Comparison of ENCODE assay signal across 23 cellular contexts in genomic region chr4:55912249-55912648, GRCh38.
"Had no signal": no experiment of that assay in that cellular context is flagged by ENCODE, and none has a peak within 500 bp of the region (broad histone marks: within the 10 kb centered on the region; RNA-seq: fewer than 3 reads in every experiment).

No MANE protein-coding gene starts in this region.

- H3K27ac ChIP-seq: dorsolateral prefrontal cortex, epithelial cell of prostate, lower lobe of right lung, sigmoid colon, spleen, thoracic aorta, upper lobe of right lung had no signal

- ATAC-seq: activated CD4-positive, alpha-beta T cell treated with anti-CD3 and anti-CD28 coated beads for 36 hours; activated CD8-positive, alpha-beta memory T cell treated with anti-CD3 and anti-CD28 coated beads, Interleukin-2, amount 10 ng/mL, durations not matched to agents 7 days and 5 days; lower lobe of right lung; stimulated activated memory B cell treated with anti-CD40 and anti-IgM and Interleukin-4, amounts not matched to agents 10 μg/mL and 1 μg/mL and 100 μg/mL, for 72 hours; upper lobe of right lung; WTC11 had no signal

- H3K4me3 Mint-ChIP-seq: activated CD4-positive, alpha-beta memory T cell treated with anti-CD3 and anti-CD28 coated beads for 36 hours; activated CD4-positive, alpha-beta T cell treated with anti-CD3 and anti-CD28 coated beads for 36 hours; activated CD8-positive, alpha-beta memory T cell treated with anti-CD3 and anti-CD28 coated beads, Interleukin-2, amount 10 ng/mL, durations not matched to agents 7 days and 5 days; activated naive CD8-positive, alpha-beta T cell treated with anti-CD3 and anti-CD28 coated beads, Interleukin-2, amount 10 ng/mL, durations not matched to agents 7 days and 5 days; mesothelial cell of epicardium; nephron progenitor cell; stimulated activated memory B cell treated with anti-CD40 and anti-IgM and Interleukin-4, amounts not matched to agents 10 μg/mL and 1 μg/mL and 100 μg/mL, for 72 hours; WTC11 had no signal

- DNase-seq: activated CD4-positive, alpha-beta memory T cell treated with anti-CD3 and anti-CD28 coated beads for 36 hours; activated CD4-positive, alpha-beta T cell treated with anti-CD3 and anti-CD28 coated beads for 36 hours; activated CD8-positive, alpha-beta memory T cell treated with anti-CD3 and anti-CD28 coated beads, Interleukin-2, amount 10 ng/mL, durations not matched to agents 7 days and 5 days; activated naive CD8-positive, alpha-beta T cell treated with anti-CD3 and anti-CD28 coated beads, Interleukin-2, amount 10 ng/mL, durations not matched to agents 7 days and 5 days; amygdala; central memory CD4-positive, alpha-beta T cell; dorsolateral prefrontal cortex; hypothalamus; islet precursor cell; lower lobe of right lung; nephron progenitor cell; nucleus accumbens; sigmoid colon; spleen; stimulated activated CD4-positive, alpha-beta T cell treated with anti-CD3 and anti-CD28 coated beads, Interleukin-4, amount 100 ng/mL, for 4 hours; upper lobe of right lung had no signal

- H3K36me3 ChIP-seq: lower lobe of right lung, sigmoid colon, spleen, thoracic aorta, upper lobe of right lung had no signal

- FAIRE-seq: colon, frontal cortex had no signal

- H3K4me1 ChIP-seq: lower lobe of right lung, sigmoid colon, upper lobe of right lung had no signal

- H3K27me3 ChIP-seq: dorsolateral prefrontal cortex, sigmoid colon, spleen, upper lobe of right lung had no signal

- H3K27ac Mint-ChIP-seq: activated CD4-positive, alpha-beta memory T cell treated with anti-CD3 and anti-CD28 coated beads for 36 hours; activated CD4-positive, alpha-beta T cell treated with anti-CD3 and anti-CD28 coated beads for 36 hours; activated CD8-positive, alpha-beta memory T cell treated with anti-CD3 and anti-CD28 coated beads, Interleukin-2, amount 10 ng/mL, durations not matched to agents 7 days and 5 days; activated naive CD8-positive, alpha-beta T cell treated with anti-CD3 and anti-CD28 coated beads, Interleukin-2, amount 10 ng/mL, durations not matched to agents 7 days and 5 days; mesothelial cell of epicardium; nephron progenitor cell; stimulated activated memory B cell treated with anti-CD40 and anti-IgM and Interleukin-4, amounts not matched to agents 10 μg/mL and 1 μg/mL and 100 μg/mL, for 72 hours; WTC11 had no signal

- H3K9me3 Mint-ChIP-seq: activated CD4-positive, alpha-beta memory T cell treated with anti-CD3 and anti-CD28 coated beads for 36 hours; mesothelial cell of epicardium; stimulated activated memory B cell treated with anti-CD40 and anti-IgM and Interleukin-4, amounts not matched to agents 10 μg/mL and 1 μg/mL and 100 μg/mL, for 72 hours; WTC11 had no signal

- H3K36me3 Mint-ChIP-seq: activated CD4-positive, alpha-beta memory T cell treated with anti-CD3 and anti-CD28 coated beads for 36 hours; mesothelial cell of epicardium; WTC11 had no signal

- H3K27me3 Mint-ChIP-seq: activated CD4-positive, alpha-beta memory T cell treated with anti-CD3 and anti-CD28 coated beads for 36 hours; activated CD4-positive, alpha-beta T cell treated with anti-CD3 and anti-CD28 coated beads for 36 hours; stimulated activated memory B cell treated with anti-CD40 and anti-IgM and Interleukin-4, amounts not matched to agents 10 μg/mL and 1 μg/mL and 100 μg/mL, for 72 hours had no signal

- H3K4me1 Mint-ChIP-seq: mesothelial cell of epicardium, nephron progenitor cell, WTC11 had no signal

- H3K9me3 ChIP-seq: lower lobe of right lung, sigmoid colon, spleen, thoracic aorta, upper lobe of right lung had no signal

- H3K4me3 ChIP-seq: dorsolateral prefrontal cortex, lower lobe of right lung, sigmoid colon, spleen, thoracic aorta, upper lobe of right lung had no signal
